ENCODE assay signal across 8 cellular contexts in the genomic region with DNA sequence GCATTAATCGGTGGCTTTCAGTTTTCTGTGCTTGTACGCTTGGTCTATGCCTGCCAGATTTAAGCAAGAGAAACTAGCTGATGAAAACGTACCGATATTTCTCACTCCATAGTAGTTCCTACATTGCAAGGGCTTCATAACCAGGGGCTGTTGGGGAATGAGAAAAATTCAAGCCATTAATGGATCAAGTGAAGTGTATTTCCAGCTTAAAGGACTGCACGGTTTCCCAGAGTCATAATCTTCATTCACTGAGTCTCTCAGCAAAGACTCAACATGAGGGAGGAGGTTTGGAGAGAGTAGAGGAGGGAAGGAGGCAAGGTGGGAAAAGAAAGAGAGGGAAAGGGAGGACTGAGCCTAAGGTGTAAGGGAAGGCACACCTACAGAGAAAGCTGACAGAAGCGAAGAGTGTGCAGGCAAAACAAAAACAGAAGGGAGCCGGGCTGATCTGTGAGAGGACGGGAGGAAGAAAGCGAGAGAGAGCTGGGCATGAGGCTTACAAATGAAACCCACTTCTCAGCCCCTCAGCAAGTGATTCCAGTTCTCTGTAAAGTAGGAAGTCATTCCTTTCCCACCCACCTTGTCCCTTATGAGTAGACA. TPM values are rescaled to one million over a fixed set of nuclear protein-coding genes. Genes with fewer than 3 reads are reported as not detected.
DNase-seq lines count a peak whose midpoint lies in the region; ATAC-seq lines count a peak whose summit lies in the region.

No MANE protein-coding gene starts in this region.

- peak overlapping the region; percentile 41 for H3K27ac ChIP-seq in rectal smooth muscle tissue (ENCODE audit: low read depth, low read length)

- H3K9ac ChIP-seq in endocrine pancreas (ENCODE audit: control insufficient read depth, insufficient read depth, low read length) (no peak overlapping the region), rectal smooth muscle tissue (ENCODE audit: low read length) (peak overlapping the region; percentile 8)

- H3K27me3 ChIP-seq in endocrine pancreas (ENCODE audit: control insufficient read depth, insufficient read depth, low read length) (no peaks in the 10 kb centered on the region), rectal smooth muscle tissue (ENCODE audit: control insufficient read depth, insufficient read depth, low read length) (no peaks in the 10 kb centered on the region)

- H3K4me1 ChIP-seq in endocrine pancreas (ENCODE audit: control insufficient read depth, insufficient read depth, low read length) (no peaks in the 10 kb centered on the region), rectal smooth muscle tissue (ENCODE audit: control insufficient read depth, insufficient read depth, low read length) (no peaks in the 10 kb centered on the region)

- no peaks in the 10 kb centered on the region for H3K9me3 ChIP-seq in endocrine pancreas (ENCODE audit: control insufficient read depth, low read length)

- DNase-seq in A172 (ENCODE audit: low spot score) (peak; percentile 1), M059J (ENCODE audit: low read depth) (peak; percentile 9), NCI-H2081 (lab: John Stamatoyannopoulos, UW) (no peak), DMS79 treated with DMSO at 0.1 percent for 48 hours (lab: John Stamatoyannopoulos, UW) (no peak)
- no peak for DNase-seq in stimulated activated CD4-positive, alpha-beta T cell treated with anti-CD3 and anti-CD28 coated beads, Interleukin-4, amount 100 ng/mL, for 1 hour

- H3K36me3 ChIP-seq in endocrine pancreas (ENCODE audit: control insufficient read depth, insufficient read depth, low read length): no peaks in the 10 kb centered on the region
- no peaks in the 10 kb centered on the region for H3K36me3 ChIP-seq in rectal smooth muscle tissue (ENCODE audit: control insufficient read depth, insufficient read depth, low read length)

- ATAC-seq in GM19395 (IDR thresholded peaks at IDR 0.05; ENCODE audit: unreplicated experiment): peak; percentile 44

- peak overlapping the region; percentile 77 for H3K4me3 ChIP-seq in endocrine pancreas (ENCODE audit: control insufficient read depth, insufficient read depth, low read length)
- peak overlapping the region; percentile 58 for H3K4me3 ChIP-seq in rectal smooth muscle tissue (ENCODE audit: low read length)

RNA-seq across cellular contexts. Expression of gene GIMAP2, which starts 0.6 kb away (rescaled TPM):
- 3.0 and 7.5 TPM in 2 replicates for total RNA-seq in A172 (2014; rRNA removed; shearing (Covaris generic))
- total RNA-seq in M059J (2014; rRNA removed; shearing (Covaris generic)): 5.6 and 6.3 TPM in 2 replicates

RNA-seq across cellular contexts. Expression of gene GIMAP1, which starts 30.3 kb away (rescaled TPM):
- not detected in 2 replicates for total RNA-seq in A172 (2014; rRNA removed; shearing (Covaris generic))
- 0.07 TPM in 1 of 2 replicates, not detected in the other for total RNA-seq in M059J (2014; rRNA removed; shearing (Covaris generic))

RNA-seq across cellular contexts. Expression of gene GIMAP5, which starts 51.1 kb away (rescaled TPM):
- not detected in 2 replicates for total RNA-seq in A172 (2014; rRNA removed; shearing (Covaris generic))
- total RNA-seq in M059J (2014; rRNA removed; shearing (Covaris generic)): not detected in 2 replicates

RNA-seq across cellular contexts. Expression of gene GIMAP6, which starts 53.9 kb away (rescaled TPM):
- not detected in 2 replicates for total RNA-seq in A172 (2014; rRNA removed; shearing (Covaris generic))
- total RNA-seq in M059J (2014; rRNA removed; shearing (Covaris generic)): 0.12 TPM in 1 of 2 replicates, not detected in the other

Comparison
In these comparisons a context has a peak if more than half of its experiments do, and no peak if none do; other contexts are left out.
1. DNase-seq: peak in A172 (single experiment) and M059J (single experiment); none in NCI-H2081 (0 of 2), stimulated activated CD4-positive, alpha-beta T cell treated with anti-CD3 and anti-CD28 coated beads, Interleukin-4, amount 100 ng/mL, for 1 hour (single experiment) and DMS79 treated with DMSO at 0.1 percent for 48 hours (single experiment).